ENCODE assay signal across 20 cellular contexts in genomic region chr9:15018238-15018637, GRCh38.
"Had no signal": no experiment of that assay in that cellular context is flagged by ENCODE, and none has a peak within 500 bp of the region (broad histone marks: within the 10 kb centered on the region; RNA-seq: fewer than 3 reads in every experiment).

No MANE protein-coding gene starts in this region.

- ATAC-seq: activated CD8-positive, alpha-beta T cell treated with anti-CD3 and anti-CD28 coated beads for 36 hours; activated naive CD8-positive, alpha-beta T cell treated with anti-CD3 and anti-CD28 coated beads, Interleukin-2, amount 50 U/mL, for 24 hours; gastrocnemius medialis; heart right ventricle; left ventricle myocardium superior; naive thymus-derived CD8-positive, alpha-beta T cell; pancreas; right lobe of liver; stimulated activated effector memory CD8-positive, alpha-beta T cell treated with anti-CD3 and anti-CD28 coated beads, Interleukin-12 subunit alpha, Interleukin-12 subunit beta, amount 100 ng/mL, for 72 hours; T-cell had no signal

- DNase-seq: activated CD4-positive, alpha-beta T cell treated with anti-CD3 and anti-CD28 coated beads, Interleukin-2, amount 10 ng/mL, durations not matched to agents 24 days and 14 days; activated CD8-positive, alpha-beta T cell treated with anti-CD3 and anti-CD28 coated beads for 36 hours; activated naive CD4-positive, alpha-beta T cell treated with anti-CD3 and anti-CD28 coated beads for 36 hours; activated naive CD8-positive, alpha-beta T cell treated with anti-CD3 and anti-CD28 coated beads, Interleukin-2, amount 50 U/mL, for 24 hours; activated T-cell treated with anti-CD3 and anti-CD28 coated beads, Interleukin-2, amount 50 U/mL, for 1 hour; anterior cingulate cortex; gastrocnemius medialis; heart right ventricle; left ventricle myocardium superior; mesenchymal stem cell; naive thymus-derived CD8-positive, alpha-beta T cell; pancreas; right lobe of liver; stimulated activated CD4-positive, alpha-beta T cell treated with anti-CD3 and anti-CD28 coated beads, Interleukin-4, amount 100 ng/mL, for 24 hours; T-cell; T-helper 9 cell had no signal

- H3K4me3 ChIP-seq: coronary artery, gastrocnemius medialis, heart right ventricle, pancreas, right lobe of liver, smooth muscle cell, thoracic aorta had no signal
